ENCODE assay signal across 8 cellular contexts in the genomic region with DNA sequence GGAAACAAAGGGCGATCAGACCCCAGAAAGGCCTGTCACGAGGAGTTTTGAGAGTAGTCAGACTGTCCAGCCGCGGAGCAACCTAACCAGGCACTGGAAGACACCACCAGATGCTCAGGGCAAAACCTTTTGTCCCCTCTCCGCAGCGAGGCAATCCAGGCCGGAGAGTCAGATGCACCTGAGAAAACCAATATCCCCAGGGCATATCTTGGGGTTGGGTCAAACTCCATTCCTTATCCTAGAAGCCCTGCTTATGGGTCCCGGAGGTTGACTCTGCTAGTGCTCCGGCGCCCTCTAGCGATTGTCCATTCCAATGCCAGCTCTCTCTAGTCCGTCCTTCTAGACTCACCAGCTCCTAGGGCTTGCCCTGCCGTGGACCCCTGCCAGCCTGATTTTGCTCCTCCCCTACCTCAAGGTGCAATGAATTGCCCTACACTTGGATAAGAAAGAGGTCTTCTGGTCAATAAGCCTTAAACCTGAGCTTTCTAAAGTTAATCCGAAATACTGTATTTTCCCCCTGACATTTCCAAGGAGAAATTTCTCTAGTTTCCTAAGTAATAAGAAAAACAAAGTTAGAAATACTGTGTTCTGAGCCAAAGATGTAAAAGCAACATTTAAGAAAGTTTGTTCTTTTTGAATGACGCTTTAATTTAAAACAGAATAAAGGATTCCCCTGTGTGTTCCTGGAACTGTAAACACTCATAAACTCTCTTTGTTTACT. TPM values are rescaled to one million over a fixed set of nuclear protein-coding genes. Genes with fewer than 3 reads are reported as not detected.
DNase-seq lines count a peak whose midpoint lies in the region; ATAC-seq and TF ChIP-seq lines count a peak whose summit lies in the region.

No MANE protein-coding gene starts in this region.

- POLR2A ChIA-PET in AG04450 (lab: Yijun Ruan, JAX), result no interaction called here
- POLR2A ChIA-PET in activated B cell treated with CpG ODN at 0.5 μM for 24 hours (lab: Charles Lee), result no interaction called here

- H3K36me3 Mint-ChIP-seq in activated B cell treated with CpG ODN at 0.5 μM for 24 hours (ENCODE audit: low read depth), result no peaks in the 10 kb centered on the region

- no peak overlapping the region for H3K27ac Mint-ChIP-seq in activated B cell treated with CpG ODN at 0.5 μM for 24 hours

- H3K4me3 ChIP-seq in AG04450 (ENCODE audit: low read depth, low read length), result no peak overlapping the region
- no peak overlapping the region for H3K4me3 ChIP-seq in colonic mucosa

- H3K9me3 Mint-ChIP-seq in activated B cell treated with CpG ODN at 0.5 μM for 24 hours, result no peaks in the 10 kb centered on the region

- ATAC-seq in GM18867 (IDR thresholded peaks at IDR 0.05; ENCODE audit: unreplicated experiment) (peak; percentile 91), HG03139 (IDR thresholded peaks at IDR 0.05; ENCODE audit: unreplicated experiment) (peak; percentile 76), activated B cell treated with CpG ODN at 0.5 μM for 24 hours (ENCODE audit: low read depth) (peak; percentile 45), left lobe of liver (peak; percentile 99)

- intact Hi-C loops in activated B cell treated with CpG ODN at 0.5 μM for 24 hours (cut with micrococcal nuclease), result loop anchor here (1.0 kb wide), 1 partner anchor 996 kb away; no protein-coding TSS in a partner anchor
- intact Hi-C loops in colonic mucosa (cut with DNase I), result loop anchor here (5.0 kb wide), 1 partner anchor 232 kb away; no protein-coding TSS in a partner anchor

- no peaks in the 10 kb centered on the region for H3K36me3 ChIP-seq in colonic mucosa

- H3K27me3 ChIP-seq in AG04450 (ENCODE audit: control insufficient read depth, insufficient read depth, low read length), result peaks cover 13% of the 10 kb centered on the region
- peaks cover 17% of the 10 kb centered on the region for H3K27me3 ChIP-seq in colonic mucosa

- no peak overlapping the region for H3K9ac ChIP-seq in colonic mucosa (ENCODE audit: low read depth in 2 of 2, low read length in 2 of 2)

- DNase-seq in AG04450 (ENCODE audit: low read depth, low spot score) (peak; percentile 52), NCI-H2227 (lab: John Stamatoyannopoulos, UW; ENCODE audit: unreplicated experiment) (peak; percentile 87), activated B cell treated with CpG ODN at 0.5 μM for 24 hours (no peak), colonic mucosa (peak; percentile 78), left lobe of liver (ENCODE audit: low spot score) (peak; percentile 75)
- peak; percentile 22 to 57 for DNase-seq in stimulated activated CD4-positive, alpha-beta T cell treated with anti-CD3 and anti-CD28 coated beads, Interleukin-4, amount 100 ng/mL, for 4 hours

- peaks cover 2% of the 10 kb centered on the region for H3K4me1 Mint-ChIP-seq in activated B cell treated with CpG ODN at 0.5 μM for 24 hours

- peaks cover 44% of the 10 kb centered on the region for H3K27me3 Mint-ChIP-seq in activated B cell treated with CpG ODN at 0.5 μM for 24 hours

- H3K4me3 Mint-ChIP-seq in activated B cell treated with CpG ODN at 0.5 μM for 24 hours, result no peak overlapping the region

- H3K9me3 ChIP-seq in AG04450 (ENCODE audit: control insufficient read depth, insufficient read depth, low read length) (no peaks in the 10 kb centered on the region), colonic mucosa (no peaks in the 10 kb centered on the region)

- CTCF ChIA-PET in AG04450 (lab: Charles Lee), result interaction anchor here (0.7 to 6.4 kb wide), 41 partner anchors 8 to 996 kb away, joined by 3 to 264 read pairs (median 4); no protein-coding TSS in a partner anchor
- CTCF ChIA-PET in activated B cell treated with CpG ODN at 0.5 μM for 24 hours (lab: Charles Lee), result interaction anchor here (0.6 to 1.6 kb wide), 4 partner anchors 10 to 996 kb away, joined by 4 to 7 read pairs (median 4); no protein-coding TSS in a partner anchor

- H3K27ac ChIP-seq in AG04450 (ENCODE audit: low read depth, low read length) (no peak overlapping the region), colonic mucosa (no peak overlapping the region)

- no peaks in the 10 kb centered on the region for H3K4me1 ChIP-seq in colonic mucosa

- TF ChIP-seq CTCF in AG04450 (IDR thresholded peaks at IDR 0.05; ENCODE audit: low read depth, low read length), result peak; percentile 97
- no peak for TF ChIP-seq CTCF in activated B cell treated with CpG ODN at 0.5 μM for 24 hours (IDR thresholded peaks at IDR 0.05)
- TF ChIP-seq CTCF in colonic mucosa (IDR thresholded peaks at IDR 0.05), result peak; percentile 73

RNA-seq across cellular contexts. Expression of a gene that starts 5.5 kb away (rescaled TPM):
- polyA plus RNA-seq in AG04450 (2011; rRNA removed), result 0.25 TPM in 1 of 2 replicates, not detected in the other
- not detected in 2 replicates for polyA minus RNA-seq in AG04450 (2011; rRNA and poly(A)+ RNA removed)
- total RNA-seq in activated B cell treated with CpG ODN at 0.5 μM for 24 hours (not detected in 2 replicates), colonic mucosa (under 1 TPM in 1 of 2 donors, not detected in 1; 0.16 TPM), left lobe of liver (not detected)

Comparison
In these comparisons a context has a peak if more than half of its experiments do, and no peak if none do; other contexts are left out.
1. ATAC-seq: peak in every context shown above with its lines; median percentile 99 in left lobe of liver; 91 in GM18867; 76 in HG03139; 45 in activated B cell treated with CpG ODN at 0.5 μM for 24 hours.